ENCODE assay signal across 25 cellular contexts in the genomic region with DNA sequence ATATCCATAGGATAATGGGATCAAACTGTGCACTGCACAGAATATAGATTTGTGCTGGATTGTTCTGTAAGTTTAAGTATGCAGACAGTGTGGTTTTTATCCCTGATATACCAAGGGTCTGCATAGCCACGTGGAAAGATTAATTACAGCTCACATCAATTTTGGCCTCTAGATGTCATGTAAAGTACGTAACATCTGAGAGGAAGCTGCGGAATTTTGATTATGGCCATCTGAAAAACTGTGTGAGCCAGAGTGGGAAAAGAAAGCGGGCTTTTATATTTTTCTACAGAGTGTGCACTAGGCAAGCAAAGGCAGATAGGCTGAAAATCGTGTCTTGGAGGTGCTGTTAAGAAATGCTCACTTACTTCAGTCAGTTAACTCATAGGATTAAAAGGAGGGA.
A peak's percentile ranks its signal among the peaks of the same experiment; 100 is the strongest.
DNase-seq lines count a peak whose midpoint lies in the region; ATAC-seq and TF ChIP-seq lines count a peak whose summit lies in the region.
"Had no signal": no experiment of that assay in that cellular context is flagged by ENCODE, and none has a peak within 500 bp of the region (broad histone marks: within the 10 kb centered on the region; RNA-seq: fewer than 3 reads in every experiment).

No MANE protein-coding gene starts in this region.

- no peak overlapping the region for H4K8ac ChIP-seq in mesenchymal stem cell (ENCODE audit: low read length)

- H3K4me3 ChIP-seq in mesenchymal stem cell (ENCODE audit: insufficient read depth in 1 of 2, low read depth in 1 of 2, low read length in 2 of 2), result peak overlapping the region in 1 of 2 experiments; percentile 61
- no peak overlapping the region for H3K4me3 ChIP-seq in right cardiac atrium (ENCODE audit: low read length)
- H3K4me3 ChIP-seq: BLaER1 treated with 17β-estradiol and CSF1 and Interleukin-3, amounts not matched to agents 10 nM and 100 nM; cardiac muscle cell; suprapubic skin had no signal

- H3K9me3 ChIP-seq in mesenchymal stem cell (ENCODE audit: control insufficient read depth, low read length) (no peaks in the 10 kb centered on the region), right cardiac atrium (ENCODE audit: control insufficient read depth, low read length) (no peaks in the 10 kb centered on the region)
- H3K9me3 ChIP-seq: BLaER1 treated with 17β-estradiol and CSF1 and Interleukin-3, amounts not matched to agents 10 nM and 100 nM; suprapubic skin had no signal

- no peaks in the 10 kb centered on the region for H3K36me3 ChIP-seq in mesenchymal stem cell (ENCODE audit: control insufficient read depth in 1 of 2, insufficient read depth in 2 of 2, low read depth in 1 of 2, low read length in 2 of 2)
- H3K36me3 ChIP-seq: BLaER1 treated with 17β-estradiol and CSF1 and Interleukin-3, amounts not matched to agents 10 nM and 100 nM; cardiac muscle cell; suprapubic skin had no signal

- TF ChIP-seq CTCF in C4-2B (conservative IDR thresholded peaks at IDR 0.05), result peak; percentile 14; the same call in 1 of the 2 replicates

- no peak for ATAC-seq in right cardiac atrium
- ATAC-seq: left cardiac atrium; stimulated activated memory B cell treated with anti-CD40 and anti-IgM and Interleukin-4, amounts not matched to agents 10 μg/mL and 1 μg/mL and 100 μg/mL, for 72 hours had no signal

- no peak overlapping the region for H2AK5ac ChIP-seq in mesenchymal stem cell (ENCODE audit: low read length, severe bottlenecking)

- DNase-seq in OCI-M1 (lab: John Stamatoyannopoulos, UW) (peak; percentile 47), astrocyte of the hippocampus (ENCODE audit: low read depth, low spot score) (peak; percentile 7), mesenchymal stem cell (no peak), cerebellar nuclear complex (lab: John Stamatoyannopoulos, UW) (no peak), SW480 (ENCODE audit: low spot score) (no peak), activated gamma-delta T cell treated with Interleukin-2 at 50 U/mL for 16 hours (no peak), right cardiac atrium (no peak)
- DNase-seq: ACHN; activated CD8-positive, alpha-beta memory T cell treated with anti-CD3 and anti-CD28 coated beads for 24 hours; activated T-cell treated with anti-CD3 and anti-CD28 coated beads, Interleukin-2, amount 50 U/mL, for 1 hour; amniotic stem cell; DMS79 treated with DMSO at 0.1 percent for 48 hours; head of caudate nucleus; Karpas-422; left cardiac atrium; NCI-H1048; NCI-H1694 treated with DMSO at 0.1 percent for 48 hours; NCI-H2171 treated with DMSO at 0.1 percent for 48 hours; NCI-H526 treated with DMSO at 0.1 percent for 48 hours; stimulated activated CD4-positive, alpha-beta T cell treated with anti-CD3 and anti-CD28 coated beads, Interleukin-4, amount 100 ng/mL, for 1 hour had no signal

- no peak overlapping the region for H3K23ac ChIP-seq in mesenchymal stem cell (ENCODE audit: low read length in 2 of 2)

- H3K27ac ChIP-seq in C4-2B (no peak overlapping the region), mesenchymal stem cell (ENCODE audit: low read length, poor library complexity, severe bottlenecking) (no peak overlapping the region), right cardiac atrium (ENCODE audit: low read length) (no peak overlapping the region)
- H3K27ac ChIP-seq: BLaER1 treated with 17β-estradiol and CSF1 and Interleukin-3, amounts not matched to agents 10 nM and 100 nM; cardiac muscle cell; suprapubic skin had no signal

- H3K18ac ChIP-seq in mesenchymal stem cell (ENCODE audit: low read depth in 1 of 2, low read length in 2 of 2), result no peak overlapping the region

- H3K9ac ChIP-seq in mesenchymal stem cell (ENCODE audit: low read length), result peak overlapping the region; percentile 16
- H3K9ac ChIP-seq: BLaER1 treated with 17β-estradiol and CSF1 and Interleukin-3, amounts not matched to agents 10 nM and 100 nM had no signal

- no peak overlapping the region for H4K91ac ChIP-seq in mesenchymal stem cell (ENCODE audit: low read length)

- H3K14ac ChIP-seq in mesenchymal stem cell (ENCODE audit: low read length in 2 of 2), result no peak overlapping the region

- intact Hi-C loops in right cardiac atrium (cut with DNase I), result no loop called here

- 55% methylated on average over 5 of the region's 5 CpGs for WGBS in mesenchymal stem cell
- WGBS in right cardiac atrium, result 38% methylated on average over 5 of the region's 5 CpGs

- H3K4me1 ChIP-seq in mesenchymal stem cell (ENCODE audit: control insufficient read depth, insufficient read depth, low read depth, low read length) (no peaks in the 10 kb centered on the region), right cardiac atrium (ENCODE audit: control insufficient read depth, insufficient read depth, low read length) (no peaks in the 10 kb centered on the region)
- H3K4me1 ChIP-seq: BLaER1 treated with 17β-estradiol and CSF1 and Interleukin-3, amounts not matched to agents 10 nM and 100 nM; suprapubic skin had no signal

- no peak overlapping the region for H3K4me2 ChIP-seq in mesenchymal stem cell (ENCODE audit: low read length, poor library complexity, severe bottlenecking)
- H3K4me2 ChIP-seq: BLaER1 treated with 17β-estradiol and CSF1 and Interleukin-3, amounts not matched to agents 10 nM and 100 nM had no signal

- no peak overlapping the region for H2BK12ac ChIP-seq in mesenchymal stem cell (ENCODE audit: low read length in 2 of 2)

- H2BK120ac ChIP-seq in mesenchymal stem cell (ENCODE audit: low read depth, low read length), result no peak overlapping the region

- no peak overlapping the region for H3K4ac ChIP-seq in mesenchymal stem cell (ENCODE audit: low read depth in 1 of 2, low read length in 2 of 2)

- H2AFZ ChIP-seq in mesenchymal stem cell (ENCODE audit: low read depth, low read length), result no peak overlapping the region

- H2BK5ac ChIP-seq in mesenchymal stem cell (ENCODE audit: low read depth, low read length, poor library complexity, severe bottlenecking), result no peak overlapping the region

- H3K79me1 ChIP-seq in mesenchymal stem cell (replicated peaks; ENCODE audit: low read length, poor library complexity, severe bottlenecking), result no peaks in the 10 kb centered on the region

- H3K27me3 ChIP-seq in mesenchymal stem cell (ENCODE audit: control insufficient read depth in 1 of 2, insufficient read depth in 1 of 2, low read length in 2 of 2), result no peaks in the 10 kb centered on the region
- no peaks in the 10 kb centered on the region for H3K27me3 ChIP-seq in right cardiac atrium (ENCODE audit: control insufficient read depth, insufficient read depth)
- H3K27me3 ChIP-seq: BLaER1 treated with 17β-estradiol and CSF1 and Interleukin-3, amounts not matched to agents 10 nM and 100 nM; cardiac muscle cell; suprapubic skin had no signal

- no peak overlapping the region for H2BK15ac ChIP-seq in mesenchymal stem cell (ENCODE audit: low read depth, poor library complexity, severe bottlenecking)

Comparison
In these comparisons a context has a peak if more than half of its experiments do, and no peak if none do; other contexts are left out.
1. DNase-seq: peak in OCI-M1 (single experiment) and astrocyte of the hippocampus (single experiment); none in mesenchymal stem cell (single experiment), cerebellar nuclear complex (0 of 2), SW480 (single experiment), activated gamma-delta T cell treated with Interleukin-2 at 50 U/mL for 16 hours (single experiment) and right cardiac atrium (0 of 3).